8 cellular contexts compared by ENCODE assay signal in genomic region chr16:23435500-23435899, GRCh38. TPM values are rescaled to one million over a fixed set of nuclear protein-coding genes. Genes with fewer than 3 reads are reported as not detected.
DNase-seq lines count a peak whose midpoint lies in the region; ATAC-seq and TF ChIP-seq lines count a peak whose summit lies in the region.

No MANE protein-coding gene starts in this region.

- no peaks in the 10 kb centered on the region for H3K27me3 Mint-ChIP-seq in activated B cell treated with CpG ODN at 0.5 μM for 24 hours

- H3K9me3 Mint-ChIP-seq in activated B cell treated with CpG ODN at 0.5 μM for 24 hours, result no peaks in the 10 kb centered on the region

- H3K27ac Mint-ChIP-seq in activated B cell treated with CpG ODN at 0.5 μM for 24 hours, result no peak overlapping the region

- ATAC-seq in GM21529 (IDR thresholded peaks at IDR 0.05; ENCODE audit: unreplicated experiment) (peak; percentile 34), activated B cell treated with CpG ODN at 0.5 μM for 24 hours (ENCODE audit: low read depth) (peak; percentile 92), GM21526 (IDR thresholded peaks at IDR 0.05; ENCODE audit: low FRiP score, unreplicated experiment) (no peak)

- CTCF ChIA-PET in activated B cell treated with CpG ODN at 0.5 μM for 24 hours (lab: Charles Lee), result interaction anchor here (0.7 to 5.2 kb wide), 22 partner anchors 8 to 265 kb away, joined by 3 to 64 read pairs (median 4); partner anchors contain the start of genes COG7, GGA2, NDUFAB1 and SCNN1G

- TF ChIP-seq CTCF in activated B cell treated with CpG ODN at 0.5 μM for 24 hours (IDR thresholded peaks at IDR 0.05), result peak; percentile 75

- POLR2A ChIA-PET in activated B cell treated with CpG ODN at 0.5 μM for 24 hours (lab: Charles Lee), result interaction anchor here (1.3 kb wide), 1 partner anchor 122 kb away, joined by 3 read pairs; the partner anchor contains the start of genes EARS2 and UBFD1

- peaks cover 57% of the 10 kb centered on the region for H3K36me3 Mint-ChIP-seq in activated B cell treated with CpG ODN at 0.5 μM for 24 hours (ENCODE audit: low read depth)

- DNase-seq in ACHN, result peak; percentile 77
- peak; percentile 48 for DNase-seq in NCI-H226
- DNase-seq in activated B cell treated with CpG ODN at 0.5 μM for 24 hours, result peak; percentile 41
- DNase-seq in central memory CD4-positive, alpha-beta T cell, result peak; percentile 43
- peak; percentile 76 for DNase-seq in left kidney (ENCODE audit: low read depth, low spot score)
- DNase-seq in stimulated activated CD4-positive, alpha-beta T cell treated with anti-CD3 and anti-CD28 coated beads, TNF-alpha, amount 100 ng/mL, for 1 hour (ENCODE audit: low read depth in 3 of 3, low spot score in 1 of 3), result peak; percentile 3 to 49 (median 5)

- intact Hi-C loops in activated B cell treated with CpG ODN at 0.5 μM for 24 hours (cut with micrococcal nuclease), result loop anchor here (10.0 kb wide), 1 partner anchor 1731 kb away; no protein-coding TSS in a partner anchor

- H3K4me3 Mint-ChIP-seq in activated B cell treated with CpG ODN at 0.5 μM for 24 hours, result no peak overlapping the region

- peaks cover 8% of the 10 kb centered on the region for H3K4me1 Mint-ChIP-seq in activated B cell treated with CpG ODN at 0.5 μM for 24 hours

- in situ Hi-C loops in ACHN (cut with HindIII; ENCODE audit: low pct_ligation_motif_present, low pct_unique_long_range_greater_than_20kb, low sequenced_read_pairs), result loop anchor here (25.0 kb wide), 1 partner anchor 248 kb away; the partner anchor contains the start of gene SCNN1G

RNA-seq across cellular contexts. Expression of gene COG7, which starts 17.5 kb away (rescaled TPM):
- total RNA-seq in activated B cell treated with CpG ODN at 0.5 μM for 24 hours, result 19.3 and 20.2 TPM in 2 replicates

Comparison
In these comparisons a context has a peak if more than half of its experiments do, and no peak if none do; other contexts are left out.
1. DNase-seq: peak in every context shown above with its lines; median percentile 77 in ACHN; 76 in left kidney; 48 in NCI-H226; 43 in central memory CD4-positive, alpha-beta T cell; 41 in activated B cell treated with CpG ODN at 0.5 μM for 24 hours; 5 in stimulated activated CD4-positive, alpha-beta T cell treated with anti-CD3 and anti-CD28 coated beads, TNF-alpha, amount 100 ng/mL, for 1 hour.